ENCODE assay signal across 23 cellular contexts in the genomic region with DNA sequence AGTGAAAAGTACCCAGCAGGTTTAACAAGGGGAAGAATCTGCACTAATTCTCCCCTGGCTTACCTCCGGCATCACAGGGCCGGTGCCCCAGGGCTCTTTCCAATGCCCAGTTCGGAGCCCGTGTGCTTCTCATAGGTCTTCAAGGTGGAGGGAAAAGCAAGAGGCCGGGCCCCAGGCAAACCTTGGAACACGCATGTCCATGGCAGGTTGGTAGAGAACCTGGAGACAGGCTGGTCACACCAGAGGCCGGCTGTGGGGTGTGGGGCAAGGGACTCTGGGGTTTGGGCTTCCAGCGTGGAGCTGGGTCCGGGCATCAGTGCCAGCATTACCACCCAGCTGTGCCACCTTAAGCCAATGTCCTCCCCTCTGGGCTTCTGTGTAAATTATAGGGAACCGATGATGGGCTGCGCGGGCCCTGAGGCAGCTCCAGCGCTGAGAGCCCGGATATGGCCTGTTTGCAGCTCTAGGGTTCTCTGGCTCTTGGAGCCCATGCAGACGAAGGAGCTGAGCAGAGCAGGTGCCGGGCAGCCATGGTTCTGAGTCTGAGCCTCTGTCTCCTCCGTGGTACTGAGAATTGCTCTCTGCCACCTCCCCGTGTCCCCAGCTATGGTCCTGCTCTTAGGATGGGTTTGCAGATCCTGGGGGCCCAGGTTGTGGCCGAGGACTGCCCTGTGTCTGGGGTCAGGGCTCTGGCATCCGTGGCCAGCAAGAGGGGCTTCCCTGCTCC.
"Had no signal": no experiment of that assay in that cellular context is flagged by ENCODE, and none has a peak within 500 bp of the region (broad histone marks: within the 10 kb centered on the region; RNA-seq: fewer than 3 reads in every experiment).

No MANE protein-coding gene starts in this region.

- H3K36me3 ChIP-seq: colonic mucosa, prostate gland had no signal

- H3K4me1 Mint-ChIP-seq: activated CD4-positive, alpha-beta T cell treated with anti-CD3 and anti-CD28 coated beads, Interleukin-2, amount 10 ng/mL, durations not matched to agents 7 days and 5 days had no signal

- H3K36me3 Mint-ChIP-seq: type B pancreatic cell had no signal

- H3K4me3 Mint-ChIP-seq: activated CD4-positive, alpha-beta T cell treated with anti-CD3 and anti-CD28 coated beads, Interleukin-2, amount 10 ng/mL, durations not matched to agents 7 days and 5 days; activated CD8-positive, alpha-beta T cell treated with anti-CD3 and anti-CD28 coated beads, Interleukin-2, amount 10 ng/mL, durations not matched to agents 7 days and 5 days; activated naive CD8-positive, alpha-beta T cell; endodermal cell; mesothelial cell of epicardium; nephron; stimulated activated memory B cell treated with anti-CD40 and anti-IgM and Interleukin-4, amounts not matched to agents 10 μg/mL and 1 μg/mL and 100 μg/mL, for 72 hours; type B pancreatic cell had no signal

- H3K27me3 ChIP-seq: body of pancreas, testis had no signal

- H3K27ac Mint-ChIP-seq: activated CD4-positive, alpha-beta T cell treated with anti-CD3 and anti-CD28 coated beads, Interleukin-2, amount 10 ng/mL, durations not matched to agents 7 days and 5 days; activated CD8-positive, alpha-beta T cell treated with anti-CD3 and anti-CD28 coated beads, Interleukin-2, amount 10 ng/mL, durations not matched to agents 7 days and 5 days; activated naive CD8-positive, alpha-beta T cell; endodermal cell; mesothelial cell of epicardium; nephron; stimulated activated memory B cell treated with anti-CD40 and anti-IgM and Interleukin-4, amounts not matched to agents 10 μg/mL and 1 μg/mL and 100 μg/mL, for 72 hours; type B pancreatic cell had no signal

- ATAC-seq: activated CD4-positive, CD25-positive, alpha-beta regulatory T cell treated with anti-CD3 and anti-CD28 coated beads, Interleukin-2, amount 50 U/mL, for 24 hours; activated CD8-positive, alpha-beta T cell treated with anti-CD3 and anti-CD28 coated beads, Interleukin-2, amount 10 ng/mL, durations not matched to agents 7 days and 5 days; body of pancreas; stimulated activated memory B cell treated with anti-CD40 and anti-IgM and Interleukin-4, amounts not matched to agents 10 μg/mL and 1 μg/mL and 100 μg/mL, for 72 hours had no signal

- H3K27ac ChIP-seq: body of pancreas, colonic mucosa, prostate gland, testis had no signal

- H3K27me3 Mint-ChIP-seq: activated naive CD8-positive, alpha-beta T cell had no signal

- H3K4me3 ChIP-seq: body of pancreas, colonic mucosa, prostate gland, testis had no signal

- H3K4me1 ChIP-seq: body of pancreas, colonic mucosa, prostate gland, testis had no signal

- FAIRE-seq: small intestine had no signal

- DNase-seq: activated CD4-positive, alpha-beta T cell treated with anti-CD3 and anti-CD28 coated beads, Interleukin-2, amount 10 ng/mL, durations not matched to agents 7 days and 5 days; activated CD8-positive, alpha-beta T cell treated with anti-CD3 and anti-CD28 coated beads, Interleukin-2, amount 10 ng/mL, durations not matched to agents 7 days and 5 days; activated gamma-delta T cell; amygdala; body of pancreas; central memory CD4-positive, alpha-beta T cell; colonic mucosa; endodermal cell; foreskin melanocyte; kidney glomerular epithelial cell; occipital lobe; small intestine; stimulated activated CD4-positive, alpha-beta T cell treated with anti-CD3 and anti-CD28 coated beads, Interleukin-4, amount 100 ng/mL, for 4 hours; T-helper 1 cell; T-helper 9 cell; testis had no signal

- H3K9me3 ChIP-seq: body of pancreas, colonic mucosa, prostate gland, testis had no signal
